Comparison of ENCODE assay signal across 10 cellular contexts in genomic region chr12:122202811-122203210, GRCh38. TPM values are rescaled to one million over a fixed set of nuclear protein-coding genes. Genes with fewer than 3 reads are reported as not detected.
DNase-seq lines count a peak whose midpoint lies in the region; FAIRE-seq and TF ChIP-seq lines count a peak whose summit lies in the region.
"Not testable (repeated sequence)": the region's sequence is repeated elsewhere in the genome, so short reads cannot be mapped to it uniquely, and the experiment has no call there.
"Had no signal": no experiment of that assay in that cellular context is flagged by ENCODE, and none has a peak within 500 bp of the region (broad histone marks: within the 10 kb centered on the region; RNA-seq: fewer than 3 reads in every experiment).

No MANE protein-coding gene starts in this region.

- H3K23ac ChIP-seq in trophoblast cell (ENCODE audit: low read length) = not testable (repeated sequence)

- H2BK5ac ChIP-seq in trophoblast cell (ENCODE audit: low read depth, low read length, poor library complexity) = not testable (repeated sequence)

- H3K27ac ChIP-seq in 22Rv1 (peak overlapping the region; percentile 30; the same call in 1 of the 2 replicates), dorsolateral prefrontal cortex (peak overlapping the region in 27 of 59 donors; percentile 2 to 81 (median 45))
- not testable (repeated sequence) for H3K27ac ChIP-seq in HUES6 (ENCODE audit: low read depth, low read length); keratinocyte (ENCODE audit: control insufficient read depth, insufficient read depth, low read length); trophoblast cell (ENCODE audit: low read depth, low read length)

- FAIRE-seq in keratinocyte (lab: Jason Lieb, UNC) = not testable (repeated sequence)

- peaks cover 12% of the 10 kb centered on the region for H3K36me3 ChIP-seq in HUES6 (ENCODE audit: control insufficient read depth, insufficient read depth, low read length)
- peaks cover 6 to 11% of the 10 kb centered on the region in 2 experiments for H3K36me3 ChIP-seq in keratinocyte (ENCODE audit: control insufficient read depth in 2 of 2, extremely low read depth in 1 of 2, insufficient read depth in 2 of 2, low read length in 2 of 2)
- H3K36me3 ChIP-seq in trophoblast cell (ENCODE audit: control insufficient read depth in 1 of 2, insufficient read depth in 2 of 2, low read length in 2 of 2) = peaks cover 13 to 15% of the 10 kb centered on the region in 2 experiments

- H3K79me2 ChIP-seq in keratinocyte (ENCODE audit: control insufficient read depth, insufficient read depth, low read length); trophoblast cell (ENCODE audit: control insufficient read depth, insufficient read depth, low read length, poor library complexity): not testable (repeated sequence)

- H3K9ac ChIP-seq in HUES6 (ENCODE audit: low read length); trophoblast cell (ENCODE audit: low read length): not testable (repeated sequence)
- H3K9ac ChIP-seq in keratinocyte (ENCODE audit: control insufficient read depth, extremely low read depth, insufficient read depth, low read length) = peak overlapping the region; percentile 22

- H4K20me1 ChIP-seq in keratinocyte (ENCODE audit: control insufficient read depth, extremely low read depth, insufficient read depth, low read length) = not testable (repeated sequence)

- POLR2A ChIA-PET in activated CD4-positive, alpha-beta memory T cell treated with anti-CD3 and anti-CD28 coated beads, Interleukin-2, amount 10 ng/mL, durations not matched to agents 7 days and 5 days (lab: Charles Lee) = interaction anchor here (0.5 to 1.4 kb wide), 2 partner anchors 23 to 150 kb away, joined by 3 to 6 read pairs; partner anchors contain the start of gene DIABLO

- not testable (repeated sequence) for H2BK120ac ChIP-seq in trophoblast cell (ENCODE audit: insufficient read depth, low read length, poor library complexity)

- H3K4ac ChIP-seq in trophoblast cell (ENCODE audit: low read depth, low read length) = not testable (repeated sequence)

- H3K4me3 Mint-ChIP-seq in activated CD4-positive, alpha-beta memory T cell treated with anti-CD3 and anti-CD28 coated beads, Interleukin-2, amount 10 ng/mL, durations not matched to agents 7 days and 5 days = peak overlapping the region; percentile 71

- not testable (repeated sequence) for H3K9me3 ChIP-seq in HUES6 (ENCODE audit: control insufficient read depth, insufficient read depth, low read depth, low read length); keratinocyte (ENCODE audit: control insufficient read depth, low read depth, low read length); trophoblast cell (ENCODE audit: insufficient read depth, low read depth, low read length)

- DNase-seq in activated CD4-positive, alpha-beta memory T cell treated with anti-CD3 and anti-CD28 coated beads, Interleukin-2, amount 10 ng/mL, durations not matched to agents 7 days and 5 days; keratinocyte (ENCODE audit: low read depth, low spot score); trophoblast cell: not testable (repeated sequence)
- peak in 1 of 10 donors; percentile 31 for DNase-seq in dorsolateral prefrontal cortex

- H3K4me3 ChIP-seq in HUES6 (ENCODE audit: low read depth, low read length) (peak overlapping the region; percentile 68), dorsolateral prefrontal cortex (peak overlapping the region; percentile 49 to 77 (median 64)), keratinocyte (ENCODE audit: control insufficient read depth in 2 of 3, extremely low read depth in 1 of 3, insufficient read depth in 2 of 3, low read depth in 1 of 3, low read length in 3 of 3) (peak overlapping the region; percentile 50 to 63 (median 61))
- H3K4me3 ChIP-seq in trophoblast cell (ENCODE audit: low read depth, low read length) = not testable (repeated sequence)

- dilution Hi-C loops in keratinocyte (cut with MboI; ENCODE audit: extremely low pct_ligation_motif_present, low sequenced_read_pairs) = not testable (repeated sequence)

- H3K36me3 Mint-ChIP-seq in activated CD4-positive, alpha-beta memory T cell treated with anti-CD3 and anti-CD28 coated beads, Interleukin-2, amount 10 ng/mL, durations not matched to agents 7 days and 5 days (ENCODE audit: low read depth) = not testable (repeated sequence)

- not testable (repeated sequence) for H3K9me1 ChIP-seq in keratinocyte (ENCODE audit: control insufficient read depth, extremely low read depth, insufficient read depth, low read length)

- WGBS in trophoblast cell (ENCODE audit: extremely low coverage, insufficient coverage, insufficient read length) = no CpG with 5 or more reads among the region's 19 CpGs

- H2AFZ ChIP-seq in keratinocyte (ENCODE audit: control insufficient read depth, low read length) (peak overlapping the region; percentile 62), trophoblast cell (ENCODE audit: insufficient read depth, low read length, poor library complexity) (peak overlapping the region; percentile 84)

- peaks cover 17% of the 10 kb centered on the region for H3K4me1 Mint-ChIP-seq in activated CD4-positive, alpha-beta memory T cell treated with anti-CD3 and anti-CD28 coated beads, Interleukin-2, amount 10 ng/mL, durations not matched to agents 7 days and 5 days

- TF ChIP-seq CTCF in 22Rv1 (IDR thresholded peaks at IDR 0.05); dorsolateral prefrontal cortex (IDR thresholded peaks at IDR 0.05 in 54 of 56, conservative IDR thresholded peaks at IDR 0.05 in 2 of 56; ENCODE audit: low read depth in 1 of 56, partially characterized antibody in 56 of 56); keratinocyte (optimal IDR thresholded peaks at IDR 0.05 in 1 of 3, IDR thresholded peaks at IDR 0.05 in 1 of 3, conservative IDR thresholded peaks at IDR 0.05 in 1 of 3; ENCODE audit: extremely low read depth in 1 of 3, insufficient read depth in 2 of 3, low read length in 3 of 3): not testable (repeated sequence)

- H3K4me1 ChIP-seq in HUES6 (ENCODE audit: control insufficient read depth, insufficient read depth, low read length) = peaks cover 10% of the 10 kb centered on the region; the same call in 1 of the 2 replicates
- not testable (repeated sequence) for H3K4me1 ChIP-seq in keratinocyte (ENCODE audit: control insufficient read depth, extremely low read depth, insufficient read depth, low read length)
- H3K4me1 ChIP-seq in trophoblast cell (ENCODE audit: control insufficient read depth in 1 of 2, insufficient read depth in 2 of 2, low read length in 2 of 2) = peaks cover 6 to 10% of the 10 kb centered on the region in 2 experiments

- not testable (repeated sequence) for H3K18ac ChIP-seq in trophoblast cell (ENCODE audit: low read length)

- CTCF ChIA-PET in activated CD4-positive, alpha-beta memory T cell treated with anti-CD3 and anti-CD28 coated beads, Interleukin-2, amount 10 ng/mL, durations not matched to agents 7 days and 5 days (lab: Charles Lee) = not testable (repeated sequence)

- not testable (repeated sequence) for H4K8ac ChIP-seq in trophoblast cell (ENCODE audit: low read depth, low read length)

- peaks cover 51% of the 10 kb centered on the region for H3K27me3 ChIP-seq in HUES6 (ENCODE audit: control insufficient read depth, insufficient read depth, low read length)
- peaks cover 0 to 34% (median 0%) of the 10 kb centered on the region in 45 donors for H3K27me3 ChIP-seq in dorsolateral prefrontal cortex
- peaks cover 12% of the 10 kb centered on the region for H3K27me3 ChIP-seq in keratinocyte (ENCODE audit: control insufficient read depth, extremely low read depth, insufficient read depth, low read length)
- H3K27me3 ChIP-seq in trophoblast cell (ENCODE audit: insufficient read depth, low read length) = peaks cover 13% of the 10 kb centered on the region

- not testable (repeated sequence) for H3K14ac ChIP-seq in trophoblast cell (ENCODE audit: low read length)

- H4K91ac ChIP-seq in trophoblast cell (ENCODE audit: low read depth, low read length) = not testable (repeated sequence)

- not testable (repeated sequence) for H3K9me3 Mint-ChIP-seq in activated CD4-positive, alpha-beta memory T cell treated with anti-CD3 and anti-CD28 coated beads, Interleukin-2, amount 10 ng/mL, durations not matched to agents 7 days and 5 days

- H2BK12ac ChIP-seq in trophoblast cell (ENCODE audit: low read length) = not testable (repeated sequence)

- H2AK5ac ChIP-seq in trophoblast cell (ENCODE audit: low read length) = not testable (repeated sequence)

- not testable (repeated sequence) for H3K27ac Mint-ChIP-seq in activated CD4-positive, alpha-beta memory T cell treated with anti-CD3 and anti-CD28 coated beads, Interleukin-2, amount 10 ng/mL, durations not matched to agents 7 days and 5 days

- H3K4me2 ChIP-seq in keratinocyte (ENCODE audit: control insufficient read depth, extremely low read depth, insufficient read depth, low read depth, low read length) (peak overlapping the region; percentile 77), trophoblast cell (ENCODE audit: low read length) (peak overlapping the region; percentile 65)

- peaks cover 38% of the 10 kb centered on the region for H3K27me3 Mint-ChIP-seq in activated CD4-positive, alpha-beta memory T cell treated with anti-CD3 and anti-CD28 coated beads, Interleukin-2, amount 10 ng/mL, durations not matched to agents 7 days and 5 days

- intact Hi-C loops in dorsolateral prefrontal cortex (cut with DNase I) = loop anchor here in 1 of 2 donors (10.0 kb wide), 1 partner anchor 68 kb away; no protein-coding TSS in a partner anchor

- H3K79me1 ChIP-seq in trophoblast cell (ENCODE audit: low read length) = not testable (repeated sequence)

- not testable (repeated sequence) for H4K12ac ChIP-seq in trophoblast cell (ENCODE audit: low read depth, low read length)

RNA-seq across cellular contexts. Expression of gene B3GNT4, which starts 0.7 kb away (rescaled TPM):
- total RNA-seq in activated CD4-positive, alpha-beta memory T cell treated with anti-CD3 and anti-CD28 coated beads, Interleukin-2, amount 10 ng/mL, durations not matched to agents 7 days and 5 days = 1 to 10 TPM; 2.6 to 2.8 TPM
- 10 to 100 TPM in 68 of 120 experiments, 1 to 10 TPM in 52; 2.7 to 30.2 (median 10.5) TPM for total RNA-seq in dorsolateral prefrontal cortex
- polyA plus RNA-seq in keratinocyte = 1.7 to 3.8 TPM (median 2.3 TPM) in 3 replicates
- polyA plus RNA-seq in keratinocyte (2011; ENCODE audit: low read depth) = 0.34 TPM
- polyA plus RNA-seq in keratinocyte (2011; cell fraction: cytosol; rRNA removed) = 2.6 and 2.8 TPM in 2 replicates
- 8.8 and 9.0 TPM in 2 replicates for polyA plus RNA-seq in keratinocyte (2011; cell fraction: nucleus; rRNA removed)
- 2.1 and 5.8 TPM in 2 replicates for polyA plus RNA-seq in keratinocyte (2012; ENCODE audit: low replicate concordance)
- polyA minus RNA-seq in keratinocyte = 6.4 to 18.4 TPM (median 9.9 TPM) in 3 replicates
- polyA minus RNA-seq in keratinocyte (2011; cell fraction: cytosol; rRNA and poly(A)+ RNA removed) = 9.8 TPM
- 9.2 and 9.9 TPM in 2 replicates for polyA minus RNA-seq in keratinocyte (2011; cell fraction: nucleus; rRNA and poly(A)+ RNA removed)
- 0.35 and 0.47 TPM in 2 replicates for polyA plus RNA-seq in trophoblast cell (2013)
- total RNA-seq: LHCN-M2, RPMI7951 had no signal

RNA-seq across cellular contexts. Expression of gene LRRC43, which starts 19.9 kb away (rescaled TPM):
- under 1 TPM in 1 of 2 experiments, not detected in 1; 0.38 TPM for total RNA-seq in activated CD4-positive, alpha-beta memory T cell treated with anti-CD3 and anti-CD28 coated beads, Interleukin-2, amount 10 ng/mL, durations not matched to agents 7 days and 5 days
- total RNA-seq in dorsolateral prefrontal cortex = 10 to 100 TPM in 17 of 120 experiments, 1 to 10 TPM in 103; 2.5 to 12.7 (median 7.7) TPM
- 0.33 to 0.60 TPM (median 0.45 TPM) in 3 replicates for polyA plus RNA-seq in keratinocyte
- polyA plus RNA-seq in keratinocyte (2011; ENCODE audit: low read depth) = not detected
- polyA plus RNA-seq in keratinocyte (2011; cell fraction: cytosol; rRNA removed) = 0.17 and 0.26 TPM in 2 replicates
- polyA plus RNA-seq in keratinocyte (2011; cell fraction: nucleus; rRNA removed) = 0.82 and 1.2 TPM in 2 replicates
- 0.38 and 0.57 TPM in 2 replicates for polyA plus RNA-seq in keratinocyte (2012; ENCODE audit: low replicate concordance)
- polyA minus RNA-seq in keratinocyte = not detected in 3 replicates
- polyA minus RNA-seq in keratinocyte (2011; cell fraction: cytosol; rRNA and poly(A)+ RNA removed) = not detected
- polyA minus RNA-seq in keratinocyte (2011; cell fraction: nucleus; rRNA and poly(A)+ RNA removed) = not detected in 2 replicates
- 0.11 and 0.34 TPM in 2 replicates for polyA plus RNA-seq in trophoblast cell (2013)
- total RNA-seq: LHCN-M2 had no signal

RNA-seq across cellular contexts. Expression of gene DIABLO, which starts 23.0 kb away (rescaled TPM):
- 10 to 100 TPM; 40.8 to 41.7 TPM for total RNA-seq in activated CD4-positive, alpha-beta memory T cell treated with anti-CD3 and anti-CD28 coated beads, Interleukin-2, amount 10 ng/mL, durations not matched to agents 7 days and 5 days
- total RNA-seq in dorsolateral prefrontal cortex = 10 to 100 TPM; 26.7 to 52.0 (median 41.8) TPM
- 31.1 to 61.9 TPM (median 41.6 TPM) in 3 replicates for polyA plus RNA-seq in keratinocyte
- polyA plus RNA-seq in keratinocyte (2011; ENCODE audit: low read depth) = 21.3 TPM
- 50.0 and 62.5 TPM in 2 replicates for polyA plus RNA-seq in keratinocyte (2011; cell fraction: cytosol; rRNA removed)
- 53.8 and 56.3 TPM in 2 replicates for polyA plus RNA-seq in keratinocyte (2011; cell fraction: nucleus; rRNA removed)
- 38.6 and 44.4 TPM in 2 replicates for polyA plus RNA-seq in keratinocyte (2012; ENCODE audit: low replicate concordance)
- polyA minus RNA-seq in keratinocyte = 22.8 to 53.4 TPM (median 28.9 TPM) in 3 replicates
- 12.7 TPM for polyA minus RNA-seq in keratinocyte (2011; cell fraction: cytosol; rRNA and poly(A)+ RNA removed)
- polyA minus RNA-seq in keratinocyte (2011; cell fraction: nucleus; rRNA and poly(A)+ RNA removed) = 11.4 and 17.3 TPM in 2 replicates
- 77.9 and 78.5 TPM in 2 replicates for polyA plus RNA-seq in trophoblast cell (2013)

RNA-seq across cellular contexts. Expression of gene IL31, which starts 28.8 kb away (rescaled TPM):
- not detected for total RNA-seq in activated CD4-positive, alpha-beta memory T cell treated with anti-CD3 and anti-CD28 coated beads, Interleukin-2, amount 10 ng/mL, durations not matched to agents 7 days and 5 days
- total RNA-seq in dorsolateral prefrontal cortex = not detected
- not detected in 3 replicates for polyA plus RNA-seq in keratinocyte
- polyA plus RNA-seq in keratinocyte (2011; ENCODE audit: low read depth) = not detected
- polyA plus RNA-seq in keratinocyte (2011; cell fraction: cytosol; rRNA removed) = not detected in 2 replicates
- polyA plus RNA-seq in keratinocyte (2011; cell fraction: nucleus; rRNA removed) = not detected in 2 replicates
- not detected in 2 replicates for polyA plus RNA-seq in keratinocyte (2012; ENCODE audit: low replicate concordance)
- not detected in 3 replicates for polyA minus RNA-seq in keratinocyte
- not detected for polyA minus RNA-seq in keratinocyte (2011; cell fraction: cytosol; rRNA and poly(A)+ RNA removed)
- not detected in 2 replicates for polyA minus RNA-seq in keratinocyte (2011; cell fraction: nucleus; rRNA and poly(A)+ RNA removed)
- 0.07 TPM in 1 of 2 replicates, not detected in the other for polyA plus RNA-seq in trophoblast cell (2013)
- total RNA-seq: adrenal gland, frontal cortex, LHCN-M2, RPMI7951 had no signal
- polyA plus RNA-seq: adrenal gland had no signal
